In the genomic region with DNA sequence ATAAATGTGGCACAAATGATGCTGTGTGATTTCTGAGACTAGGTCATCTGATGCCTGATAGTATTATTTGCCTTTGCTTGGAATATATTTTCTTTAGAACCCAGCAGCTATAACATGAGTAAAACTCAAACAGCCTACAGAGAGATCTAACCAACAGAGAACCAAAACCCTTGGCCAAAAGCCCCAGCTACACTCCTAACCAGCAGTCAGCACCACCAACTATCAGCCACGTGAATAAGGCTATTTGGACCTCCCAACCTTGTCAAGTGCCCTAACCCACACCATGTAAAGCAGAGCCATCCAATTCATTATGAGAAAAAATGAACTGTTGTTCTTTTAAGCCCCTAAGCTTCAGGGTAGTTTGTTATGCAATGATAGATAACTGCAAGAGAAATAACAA, we compare ENCODE assay signal across 23 cellular contexts.
A peak's percentile ranks its signal among the peaks of the same experiment; 100 is the strongest.
DNase-seq lines count a peak whose midpoint lies in the region; ATAC-seq, FAIRE-seq and TF ChIP-seq lines count a peak whose summit lies in the region.
"Had no signal": no experiment of that assay in that cellular context is flagged by ENCODE, and none has a peak within 500 bp of the region (broad histone marks: within the 10 kb centered on the region; RNA-seq: fewer than 3 reads in every experiment).

No MANE protein-coding gene starts in this region.

- H3K27me3 Mint-ChIP-seq in IgD-negative memory B cell (no peaks in the 10 kb centered on the region), astrocyte (ENCODE audit: low read depth, unreplicated experiment) (no peaks in the 10 kb centered on the region)
- H3K27me3 Mint-ChIP-seq: B cell had no signal

- no peaks in the 10 kb centered on the region for H3K27me3 ChIP-seq in astrocyte (ENCODE audit: insufficient read depth, low read length)
- no peaks in the 10 kb centered on the region for H3K27me3 ChIP-seq in neutrophil
- no peaks in the 10 kb centered on the region for H3K27me3 ChIP-seq in tibial artery

- H3K9ac ChIP-seq in astrocyte (ENCODE audit: low read length): no peak overlapping the region

- DNase-seq in GM10266 (ENCODE audit: extremely low spot score): peak; percentile 19
- DNase-seq in astrocyte (ENCODE audit: low read depth): no peak
- DNase-seq in tibial artery: no peak
- no peak for DNase-seq in GM20000 (ENCODE audit: low spot score)
- DNase-seq: C1 segment of cervical spinal cord; CD8-positive, alpha-beta T cell; COR-L47; DMS153; DMS79 treated with DMSO at 0.1 percent for 48 hours; EL; GOT3; HCEC 1CT; HFFc6 had no signal

- H3K36me3 ChIP-seq in astrocyte (ENCODE audit: insufficient read depth, low read length) (peaks cover 18% of the 10 kb centered on the region), neutrophil (no peaks in the 10 kb centered on the region), tibial artery (peaks cover 0 to 6% (median 4%) of the 10 kb centered on the region in 3 donors)

- peaks cover 60% of the 10 kb centered on the region for H3K79me2 ChIP-seq in astrocyte (ENCODE audit: insufficient read depth, low read length)

- H3K9me3 ChIP-seq in astrocyte (ENCODE audit: insufficient read depth, low read depth, low read length) (no peaks in the 10 kb centered on the region), neutrophil (no peaks in the 10 kb centered on the region), tibial artery (no peaks in the 10 kb centered on the region)

- no peak overlapping the region for H3K4me2 ChIP-seq in astrocyte (ENCODE audit: low read length)

- H3K4me3 ChIP-seq in astrocyte (ENCODE audit: insufficient read depth, low read depth, low read length) (no peak overlapping the region), neutrophil (ENCODE audit: low read depth in 1 of 2, low read length in 1 of 2) (no peak overlapping the region), tibial artery (no peak overlapping the region)
- H3K4me3 ChIP-seq: K562 had no signal

- no peaks in the 10 kb centered on the region for H3K4me1 ChIP-seq in astrocyte (ENCODE audit: insufficient read depth, low read length)
- peaks cover 62% of the 10 kb centered on the region in 2 experiments for H3K4me1 ChIP-seq in neutrophil (ENCODE audit: control insufficient read depth in 1 of 2, insufficient read depth in 1 of 2, low read depth in 1 of 2, low read length in 1 of 2)
- no peaks in the 10 kb centered on the region for H3K4me1 ChIP-seq in tibial artery

- peak overlapping the region in 2 of 3 donors; percentile 9 to 52 for H3K27ac Mint-ChIP-seq in IgD-negative memory B cell
- peak overlapping the region; percentile 41 for H3K27ac Mint-ChIP-seq in astrocyte (ENCODE audit: unreplicated experiment)
- H3K27ac Mint-ChIP-seq: B cell; CD8-positive, alpha-beta T cell; HFFc6 had no signal

- intact Hi-C loops in tibial artery (cut with DNase I; ENCODE audit: low total_unique reads): no loop called here

- ATAC-seq in HG03571 (IDR thresholded peaks at IDR 0.05; ENCODE audit: unreplicated experiment): no peak
- ATAC-seq: CD8-positive, alpha-beta T cell; HepG2; K562 had no signal

- H3K4me3 Mint-ChIP-seq in IgD-negative memory B cell (no peak overlapping the region), astrocyte (ENCODE audit: unreplicated experiment) (no peak overlapping the region)
- H3K4me3 Mint-ChIP-seq: B cell; CD8-positive, alpha-beta T cell; HFFc6 had no signal

- no peak for TF ChIP-seq CTCF in GM10266 (IDR thresholded peaks at IDR 0.05; ENCODE audit: control insufficient read depth, insufficient read depth, low read depth, missing control alignments)
- no peak for TF ChIP-seq CTCF in astrocyte (IDR thresholded peaks at IDR 0.05; ENCODE audit: insufficient read depth, low read depth, low read length)
- TF ChIP-seq CTCF in neutrophil (IDR thresholded peaks at IDR 0.05): no peak
- TF ChIP-seq CTCF in tibial artery (IDR thresholded peaks at IDR 0.05): no peak
- TF ChIP-seq CTCF in GM20000 (IDR thresholded peaks at IDR 0.05; ENCODE audit: extremely low read depth, missing control alignments): no peak

- H3K27ac ChIP-seq in astrocyte (ENCODE audit: low read depth, low read length) (no peak overlapping the region), neutrophil (peak overlapping the region; percentile 80), tibial artery (no peak overlapping the region)

- peaks cover 5 to 13% (median 12%) of the 10 kb centered on the region in 3 donors for H3K4me1 Mint-ChIP-seq in IgD-negative memory B cell
- peaks cover 15% of the 10 kb centered on the region for H3K4me1 Mint-ChIP-seq in astrocyte (ENCODE audit: low read depth, unreplicated experiment)

- peaks cover 13% of the 10 kb centered on the region for H3K36me3 Mint-ChIP-seq in IgD-negative memory B cell
- peaks cover 22% of the 10 kb centered on the region for H3K36me3 Mint-ChIP-seq in astrocyte (ENCODE audit: low read depth, unreplicated experiment)

- no peak for FAIRE-seq in astrocyte (lab: Jason Lieb, UNC)
- FAIRE-seq: A204.1, D721Med, G401.6, HepG2, HTR-8/SVneo had no signal

- H3K9me3 Mint-ChIP-seq in IgD-negative memory B cell (peaks cover 0 to 2% (median 0%) of the 10 kb centered on the region in 3 donors), astrocyte (ENCODE audit: unreplicated experiment) (peaks cover 1% of the 10 kb centered on the region)
- H3K9me3 Mint-ChIP-seq: CD8-positive, alpha-beta T cell; HFFc6 had no signal

- peaks cover 71% of the 10 kb centered on the region for H4K20me1 ChIP-seq in astrocyte (ENCODE audit: insufficient read depth, low read length)

- H2AFZ ChIP-seq in astrocyte (ENCODE audit: low read depth, low read length): no peak overlapping the region
